9 cellular contexts compared by ENCODE assay signal in genomic region chr22:24432059-24432853, GRCh38. TPM values are rescaled to one million over a fixed set of nuclear protein-coding genes. Genes with fewer than 3 reads are reported as not detected.
A peak's percentile ranks its signal among the peaks of the same experiment; 100 is the strongest.
DNase-seq lines count a peak whose midpoint lies in the region; ATAC-seq, FAIRE-seq and TF ChIP-seq lines count a peak whose summit lies in the region.
"Had no signal": no experiment of that assay in that cellular context is flagged by ENCODE, and none has a peak within 500 bp of the region (broad histone marks: within the 10 kb centered on the region; RNA-seq: fewer than 3 reads in every experiment).

No MANE protein-coding gene starts in this region.

- H3K36me3 ChIP-seq in ascending aorta, result no peaks in the 10 kb centered on the region

- CTCF ChIA-PET in activated CD8-positive, alpha-beta memory T cell treated with anti-CD3 and anti-CD28 coated beads, Interleukin-2, amount 10 ng/mL, durations not matched to agents 7 days and 5 days (lab: Charles Lee), result interaction anchor here (2.3 kb wide), 1 partner anchor 9 kb away, joined by 12 read pairs; no protein-coding TSS in a partner anchor

- no peak for ATAC-seq in activated CD8-positive, alpha-beta memory T cell treated with anti-CD3 and anti-CD28 coated beads, Interleukin-2, amount 10 ng/mL, durations not matched to agents 7 days and 5 days
- no peak for ATAC-seq in GM21528 (IDR thresholded peaks at IDR 0.05; ENCODE audit: low FRiP score, unreplicated experiment)

- no peak for DNase-seq in activated CD8-positive, alpha-beta memory T cell treated with anti-CD3 and anti-CD28 coated beads, Interleukin-2, amount 10 ng/mL, durations not matched to agents 7 days and 5 days
- DNase-seq in activated CD8-positive, alpha-beta memory T cell treated with anti-CD3 and anti-CD28 coated beads for 24 hours, result no peak
- peak; percentile 5 to 78 for DNase-seq in ascending aorta (ENCODE audit: low spot score in 2 of 2)
- no peak for DNase-seq in SIG-M5 (lab: John Stamatoyannopoulos, UW)
- DNase-seq in GM19239 (ENCODE audit: insufficient read length, low spot score), result no peak

- no peaks in the 10 kb centered on the region for H3K27me3 ChIP-seq in ascending aorta
- no peaks in the 10 kb centered on the region for H3K27me3 ChIP-seq in layer of hippocampus (ENCODE audit: control insufficient read depth, insufficient read depth, low read length)

- H3K27ac ChIP-seq in ascending aorta, result peak overlapping the region in 1 of 2 donors; percentile 16
- peak overlapping the region; percentile 62 for H3K27ac ChIP-seq in layer of hippocampus (ENCODE audit: low read depth, low read length)
- peak overlapping the region; percentile 44 for H3K27ac ChIP-seq in temporal lobe (ENCODE audit: low read depth, low read length)

- peaks cover 3% of the 10 kb centered on the region for H3K36me3 Mint-ChIP-seq in activated CD8-positive, alpha-beta memory T cell treated with anti-CD3 and anti-CD28 coated beads, Interleukin-2, amount 10 ng/mL, durations not matched to agents 7 days and 5 days

- H3K9me3 ChIP-seq in ascending aorta, result no peaks in the 10 kb centered on the region

- FAIRE-seq in GM19239 (lab: Jason Lieb, UNC), result no peak
- FAIRE-seq: islet of Langerhans had no signal

- no peak overlapping the region for H3K4me3 ChIP-seq in ascending aorta

- no peaks in the 10 kb centered on the region for H3K9me3 Mint-ChIP-seq in activated CD8-positive, alpha-beta memory T cell treated with anti-CD3 and anti-CD28 coated beads, Interleukin-2, amount 10 ng/mL, durations not matched to agents 7 days and 5 days (ENCODE audit: low read depth)

- H3K4me1 Mint-ChIP-seq in activated CD8-positive, alpha-beta memory T cell treated with anti-CD3 and anti-CD28 coated beads, Interleukin-2, amount 10 ng/mL, durations not matched to agents 7 days and 5 days, result peaks cover 89% of the 10 kb centered on the region

- peak overlapping the region; percentile 63 for H3K27ac Mint-ChIP-seq in activated CD8-positive, alpha-beta memory T cell treated with anti-CD3 and anti-CD28 coated beads, Interleukin-2, amount 10 ng/mL, durations not matched to agents 7 days and 5 days

- intact Hi-C loops in ascending aorta (cut with DNase I), result no loop called here

- H3K4me1 ChIP-seq in ascending aorta, result peaks cover 4 to 11% of the 10 kb centered on the region in 2 donors

- H3K4me3 Mint-ChIP-seq in activated CD8-positive, alpha-beta memory T cell treated with anti-CD3 and anti-CD28 coated beads, Interleukin-2, amount 10 ng/mL, durations not matched to agents 7 days and 5 days, result no peak overlapping the region

- no peak for TF ChIP-seq CTCF in ascending aorta (IDR thresholded peaks at IDR 0.05)

- peaks cover 2% of the 10 kb centered on the region for H3K27me3 Mint-ChIP-seq in activated CD8-positive, alpha-beta memory T cell treated with anti-CD3 and anti-CD28 coated beads, Interleukin-2, amount 10 ng/mL, durations not matched to agents 7 days and 5 days

RNA-seq across cellular contexts. Expression of gene ADORA2A, which starts 4.9 kb away (rescaled TPM):
- 10 to 100 TPM; 19.7 to 21.1 TPM for total RNA-seq in activated CD8-positive, alpha-beta memory T cell treated with anti-CD3 and anti-CD28 coated beads, Interleukin-2, amount 10 ng/mL, durations not matched to agents 7 days and 5 days
- total RNA-seq in ascending aorta (14.7 TPM), temporal lobe (8.1 TPM)

Comparison
In these comparisons a context has a peak if more than half of its experiments do, and no peak if none do; other contexts are left out.
1. DNase-seq: peak in ascending aorta (2 of 2); none in activated CD8-positive, alpha-beta memory T cell treated with anti-CD3 and anti-CD28 coated beads, Interleukin-2, amount 10 ng/mL, durations not matched to agents 7 days and 5 days (single experiment), activated CD8-positive, alpha-beta memory T cell treated with anti-CD3 and anti-CD28 coated beads for 24 hours (single experiment), SIG-M5 (single experiment) and GM19239 (single experiment).